In genomic region chrX:15202458-15203177, GRCh38 we compare ENCODE assay signal across 10 cellular contexts.
DNase-seq lines count a peak whose midpoint lies in the region; ATAC-seq and TF ChIP-seq lines count a peak whose summit lies in the region.
"Had no signal": no experiment of that assay in that cellular context is flagged by ENCODE, and none has a peak within 500 bp of the region (broad histone marks: within the 10 kb centered on the region; RNA-seq: fewer than 3 reads in every experiment).

No MANE protein-coding gene starts in this region.

- H3K27ac Mint-ChIP-seq in activated CD4-positive, alpha-beta T cell treated with anti-CD3 and anti-CD28 coated beads, Interleukin-2, amount 10 ng/mL, durations not matched to agents 24 days and 14 days: no peak overlapping the region
- peak overlapping the region; percentile 36; the same call in 1 of the 2 replicates for H3K27ac Mint-ChIP-seq in HFFc6
- H3K27ac Mint-ChIP-seq in activated CD8-positive, alpha-beta T cell treated with anti-CD3 and anti-CD28 coated beads, Interleukin-2, amount 10 ng/mL, durations not matched to agents 7 days and 5 days: peak overlapping the region; percentile 57
- no peak overlapping the region for H3K27ac Mint-ChIP-seq in activated T-helper 2 cell treated with anti-CD3 and anti-CD28 coated beads, Interferon-gamma antibody, Interleukin-2, Interleukin-4, amounts not matched to agents 10 μg/mL and 5 μg/mL and 100 μg/mL, durations not matched to agents 14 hours and 24 hours and 36 hours

- peak; percentile 56 for DNase-seq in activated CD4-positive, alpha-beta T cell treated with anti-CD3 and anti-CD28 coated beads, Interleukin-2, amount 10 ng/mL, durations not matched to agents 24 days and 14 days
- no peak for DNase-seq in activated CD4-positive, alpha-beta T cell treated with anti-CD3 and anti-CD28 coated beads for 48 hours
- DNase-seq in HFFc6 (peak; percentile 55), renal cortical epithelial cell (ENCODE audit: low read depth) (peak; percentile 67), NCI-H2081 treated with DMSO at 0.1 percent for 48 hours (lab: John Stamatoyannopoulos, UW) (no peak)
- DNase-seq in activated CD8-positive, alpha-beta T cell treated with anti-CD3 and anti-CD28 coated beads, Interleukin-2, amount 10 ng/mL, durations not matched to agents 7 days and 5 days: no peak
- no peak for DNase-seq in activated T-helper 2 cell treated with anti-CD3 and anti-CD28 coated beads, Interferon-gamma antibody, Interleukin-2, Interleukin-4, amounts not matched to agents 10 μg/mL and 5 μg/mL and 100 μg/mL, durations not matched to agents 14 hours and 24 hours and 36 hours (ENCODE audit: low spot score)
- DNase-seq: esophagus squamous epithelium, NCI-H774 had no signal

- peaks cover 3% of the 10 kb centered on the region for H3K36me3 Mint-ChIP-seq in activated CD4-positive, alpha-beta T cell treated with anti-CD3 and anti-CD28 coated beads, Interleukin-2, amount 10 ng/mL, durations not matched to agents 24 days and 14 days (ENCODE audit: low read depth)
- H3K36me3 Mint-ChIP-seq in HFFc6 (ENCODE audit: low read depth): no peaks in the 10 kb centered on the region
- H3K36me3 Mint-ChIP-seq in activated CD8-positive, alpha-beta T cell treated with anti-CD3 and anti-CD28 coated beads, Interleukin-2, amount 10 ng/mL, durations not matched to agents 7 days and 5 days (ENCODE audit: low read depth): peaks cover 6% of the 10 kb centered on the region
- peaks cover 6% of the 10 kb centered on the region for H3K36me3 Mint-ChIP-seq in activated T-helper 2 cell treated with anti-CD3 and anti-CD28 coated beads, Interferon-gamma antibody, Interleukin-2, Interleukin-4, amounts not matched to agents 10 μg/mL and 5 μg/mL and 100 μg/mL, durations not matched to agents 14 hours and 24 hours and 36 hours (ENCODE audit: low read depth)

- intact Hi-C loops in activated CD4-positive, alpha-beta T cell treated with anti-CD3 and anti-CD28 coated beads, Interleukin-2, amount 10 ng/mL, durations not matched to agents 24 days and 14 days (cut with micrococcal nuclease): loop anchor here (2.0 to 5.0 kb wide), 6 partner anchors 40 to 1825 kb away; no protein-coding TSS in a partner anchor
- intact Hi-C loops in activated T-helper 2 cell treated with anti-CD3 and anti-CD28 coated beads, Interferon-gamma antibody, Interleukin-2, Interleukin-4, amounts not matched to agents 10 μg/mL and 5 μg/mL and 100 μg/mL, durations not matched to agents 14 hours and 24 hours and 36 hours (cut with micrococcal nuclease): loop anchor here (2.0 to 5.0 kb wide), 5 partner anchors 44 to 1630 kb away; partner anchors contain the start of gene GEMIN8

- TF ChIP-seq CTCF in HFFc6 (IDR thresholded peaks at IDR 0.05): no peak

- POLR2A ChIA-PET in activated CD8-positive, alpha-beta T cell treated with anti-CD3 and anti-CD28 coated beads, Interleukin-2, amount 10 ng/mL, durations not matched to agents 7 days and 5 days (lab: Charles Lee): interaction anchor here (1.1 to 1.4 kb wide), 2 partner anchors 44 to 60 kb away, joined by 3 to 4 read pairs; no protein-coding TSS in a partner anchor

- H3K4me3 Mint-ChIP-seq in activated CD4-positive, alpha-beta T cell treated with anti-CD3 and anti-CD28 coated beads, Interleukin-2, amount 10 ng/mL, durations not matched to agents 24 days and 14 days: no peak overlapping the region
- no peak overlapping the region for H3K4me3 Mint-ChIP-seq in HFFc6
- H3K4me3 Mint-ChIP-seq in activated CD8-positive, alpha-beta T cell treated with anti-CD3 and anti-CD28 coated beads, Interleukin-2, amount 10 ng/mL, durations not matched to agents 7 days and 5 days: no peak overlapping the region
- no peak overlapping the region for H3K4me3 Mint-ChIP-seq in activated T-helper 2 cell treated with anti-CD3 and anti-CD28 coated beads, Interferon-gamma antibody, Interleukin-2, Interleukin-4, amounts not matched to agents 10 μg/mL and 5 μg/mL and 100 μg/mL, durations not matched to agents 14 hours and 24 hours and 36 hours (ENCODE audit: low read depth)

- H3K9me3 Mint-ChIP-seq in activated CD4-positive, alpha-beta T cell treated with anti-CD3 and anti-CD28 coated beads, Interleukin-2, amount 10 ng/mL, durations not matched to agents 24 days and 14 days: peaks cover 7% of the 10 kb centered on the region
- H3K9me3 Mint-ChIP-seq in HFFc6: no peaks in the 10 kb centered on the region
- peaks cover 2% of the 10 kb centered on the region for H3K9me3 Mint-ChIP-seq in activated CD8-positive, alpha-beta T cell treated with anti-CD3 and anti-CD28 coated beads, Interleukin-2, amount 10 ng/mL, durations not matched to agents 7 days and 5 days (ENCODE audit: insufficient read depth)
- H3K9me3 Mint-ChIP-seq in activated T-helper 2 cell treated with anti-CD3 and anti-CD28 coated beads, Interferon-gamma antibody, Interleukin-2, Interleukin-4, amounts not matched to agents 10 μg/mL and 5 μg/mL and 100 μg/mL, durations not matched to agents 14 hours and 24 hours and 36 hours: peaks cover 4% of the 10 kb centered on the region

- H3K4me1 Mint-ChIP-seq in activated CD4-positive, alpha-beta T cell treated with anti-CD3 and anti-CD28 coated beads, Interleukin-2, amount 10 ng/mL, durations not matched to agents 24 days and 14 days: peaks cover 32% of the 10 kb centered on the region
- peaks cover 13% of the 10 kb centered on the region for H3K4me1 Mint-ChIP-seq in HFFc6 (ENCODE audit: low read depth)
- H3K4me1 Mint-ChIP-seq in activated CD8-positive, alpha-beta T cell treated with anti-CD3 and anti-CD28 coated beads, Interleukin-2, amount 10 ng/mL, durations not matched to agents 7 days and 5 days (ENCODE audit: low read depth): peaks cover 36% of the 10 kb centered on the region
- H3K4me1 Mint-ChIP-seq in activated T-helper 2 cell treated with anti-CD3 and anti-CD28 coated beads, Interferon-gamma antibody, Interleukin-2, Interleukin-4, amounts not matched to agents 10 μg/mL and 5 μg/mL and 100 μg/mL, durations not matched to agents 14 hours and 24 hours and 36 hours (ENCODE audit: low read depth): peaks cover 30% of the 10 kb centered on the region

- peaks cover 5% of the 10 kb centered on the region for H3K27me3 Mint-ChIP-seq in activated CD4-positive, alpha-beta T cell treated with anti-CD3 and anti-CD28 coated beads, Interleukin-2, amount 10 ng/mL, durations not matched to agents 24 days and 14 days
- H3K27me3 Mint-ChIP-seq in HFFc6 (ENCODE audit: insufficient read depth): peaks cover 6% of the 10 kb centered on the region; the same call in 1 of the 2 replicates
- no peaks in the 10 kb centered on the region for H3K27me3 Mint-ChIP-seq in activated CD8-positive, alpha-beta T cell treated with anti-CD3 and anti-CD28 coated beads, Interleukin-2, amount 10 ng/mL, durations not matched to agents 7 days and 5 days (ENCODE audit: low read depth)
- peaks cover 9% of the 10 kb centered on the region for H3K27me3 Mint-ChIP-seq in activated T-helper 2 cell treated with anti-CD3 and anti-CD28 coated beads, Interferon-gamma antibody, Interleukin-2, Interleukin-4, amounts not matched to agents 10 μg/mL and 5 μg/mL and 100 μg/mL, durations not matched to agents 14 hours and 24 hours and 36 hours (ENCODE audit: low read depth)

- peak; percentile 42 for ATAC-seq in activated CD8-positive, alpha-beta T cell treated with anti-CD3 and anti-CD28 coated beads, Interleukin-2, amount 10 ng/mL, durations not matched to agents 7 days and 5 days
- ATAC-seq in HG03039 (IDR thresholded peaks at IDR 0.05; ENCODE audit: unreplicated experiment): no peak

- CTCF ChIA-PET in activated CD8-positive, alpha-beta T cell treated with anti-CD3 and anti-CD28 coated beads, Interleukin-2, amount 10 ng/mL, durations not matched to agents 7 days and 5 days (lab: Charles Lee): interaction anchor here (0.7 to 2.3 kb wide), 5 partner anchors 11 to 94 kb away, joined by 3 to 12 read pairs (median 5); no protein-coding TSS in a partner anchor

Comparison
In these comparisons a context has a peak if more than half of its experiments do, and no peak if none do; other contexts are left out.
1. DNase-seq: peak in activated CD4-positive, alpha-beta T cell treated with anti-CD3 and anti-CD28 coated beads, Interleukin-2, amount 10 ng/mL, durations not matched to agents 24 days and 14 days (single experiment), HFFc6 (single experiment) and renal cortical epithelial cell (single experiment); none in activated CD4-positive, alpha-beta T cell treated with anti-CD3 and anti-CD28 coated beads for 48 hours (single experiment), activated CD8-positive, alpha-beta T cell treated with anti-CD3 and anti-CD28 coated beads, Interleukin-2, amount 10 ng/mL, durations not matched to agents 7 days and 5 days (single experiment), activated T-helper 2 cell treated with anti-CD3 and anti-CD28 coated beads, Interferon-gamma antibody, Interleukin-2, Interleukin-4, amounts not matched to agents 10 μg/mL and 5 μg/mL and 100 μg/mL, durations not matched to agents 14 hours and 24 hours and 36 hours (single experiment) and NCI-H2081 treated with DMSO at 0.1 percent for 48 hours (single experiment).
2. H3K27ac Mint-ChIP-seq: peak in HFFc6 (single experiment) and activated CD8-positive, alpha-beta T cell treated with anti-CD3 and anti-CD28 coated beads, Interleukin-2, amount 10 ng/mL, durations not matched to agents 7 days and 5 days (single experiment); none in activated CD4-positive, alpha-beta T cell treated with anti-CD3 and anti-CD28 coated beads, Interleukin-2, amount 10 ng/mL, durations not matched to agents 24 days and 14 days (single experiment) and activated T-helper 2 cell treated with anti-CD3 and anti-CD28 coated beads, Interferon-gamma antibody, Interleukin-2, Interleukin-4, amounts not matched to agents 10 μg/mL and 5 μg/mL and 100 μg/mL, durations not matched to agents 14 hours and 24 hours and 36 hours (single experiment).